In the genomic region with DNA sequence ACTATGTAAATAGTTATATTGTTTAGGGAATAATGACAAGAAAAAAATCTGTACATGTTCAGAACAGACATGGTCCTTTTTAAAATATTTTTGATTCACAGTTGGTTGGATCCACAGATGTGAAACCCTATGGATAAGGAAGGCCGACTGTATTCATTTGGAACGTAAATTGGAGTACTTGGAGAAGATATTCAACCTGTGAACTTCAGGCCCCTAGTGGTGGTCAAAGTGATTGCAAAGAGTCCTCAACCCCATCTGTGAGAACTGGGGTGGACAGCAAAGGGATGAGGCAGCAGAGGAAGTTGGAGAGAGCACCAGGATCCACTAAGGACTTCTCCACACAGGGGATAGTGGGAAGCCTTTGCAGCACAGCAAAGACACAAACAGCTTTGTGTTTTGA, we compare ENCODE assay signal across 8 cellular contexts. TPM values are rescaled to one million over a fixed set of nuclear protein-coding genes. Genes with fewer than 3 reads are reported as not detected.
DNase-seq lines count a peak whose midpoint lies in the region; ATAC-seq, FAIRE-seq and TF ChIP-seq lines count a peak whose summit lies in the region.

No MANE protein-coding gene starts in this region.

- peak; percentile 50 for ATAC-seq in HG03280 (IDR thresholded peaks at IDR 0.05; ENCODE audit: unreplicated experiment)
- no peak for ATAC-seq in HG02870 (IDR thresholded peaks at IDR 0.05; ENCODE audit: unreplicated experiment)

- H3K9ac ChIP-seq in keratinocyte (ENCODE audit: control insufficient read depth, extremely low read depth, insufficient read depth, low read length), result no peak overlapping the region

- H3K4me3 ChIP-seq in keratinocyte (ENCODE audit: control insufficient read depth in 2 of 3, extremely low read depth in 1 of 3, insufficient read depth in 2 of 3, low read depth in 1 of 3, low read length in 3 of 3), result no peak overlapping the region
- H3K4me3 ChIP-seq in lower leg skin (ENCODE audit: low read depth, poor library complexity, severe bottlenecking), result no peak overlapping the region

- peak; percentile 42 for DNase-seq in EL
- DNase-seq in UCSD-AML1 (lab: John Stamatoyannopoulos, UW; ENCODE audit: unreplicated experiment), result peak; percentile 13
- no peak for DNase-seq in keratinocyte (ENCODE audit: low read depth, low spot score)
- DNase-seq in lower leg skin (ENCODE audit: low spot score in 2 of 2), result no peak
- DNase-seq in activated CD4-positive, CD25-positive, alpha-beta regulatory T cell (lab: John Stamatoyannopoulos, UW), result no peak
- DNase-seq in T1000 (lab: John Stamatoyannopoulos, UW), result no peak

- no peaks in the 10 kb centered on the region for H3K27me3 ChIP-seq in keratinocyte (ENCODE audit: control insufficient read depth, extremely low read depth, insufficient read depth, low read length)

- dilution Hi-C loops in keratinocyte (cut with MboI; ENCODE audit: extremely low pct_ligation_motif_present, low sequenced_read_pairs), result no loop called here

- TF ChIP-seq POLR2A in lower leg skin (IDR thresholded peaks at IDR 0.05), result no peak

- no peaks in the 10 kb centered on the region for H4K20me1 ChIP-seq in keratinocyte (ENCODE audit: control insufficient read depth, extremely low read depth, insufficient read depth, low read length)

- WGBS in lower leg skin, 2 donors, result 48 to 51% methylated on average over 2 of the region's 2 CpGs

- TF ChIP-seq CTCF in keratinocyte (optimal IDR thresholded peaks at IDR 0.05 in 1 of 3, IDR thresholded peaks at IDR 0.05 in 1 of 3, conservative IDR thresholded peaks at IDR 0.05 in 1 of 3; ENCODE audit: extremely low read depth in 1 of 3, insufficient read depth in 2 of 3, low read length in 3 of 3) (peak; percentile 59 to 71 (median 70)), lower leg skin (IDR thresholded peaks at IDR 0.05) (no peak)

- H3K9me3 ChIP-seq in keratinocyte (ENCODE audit: control insufficient read depth, low read depth, low read length), result no peaks in the 10 kb centered on the region

- no peaks in the 10 kb centered on the region for H3K9me1 ChIP-seq in keratinocyte (ENCODE audit: control insufficient read depth, extremely low read depth, insufficient read depth, low read length)

- H3K36me3 ChIP-seq in keratinocyte (ENCODE audit: control insufficient read depth in 2 of 2, extremely low read depth in 1 of 2, insufficient read depth in 2 of 2, low read length in 2 of 2), result no peaks in the 10 kb centered on the region

- H3K4me2 ChIP-seq in keratinocyte (ENCODE audit: control insufficient read depth, extremely low read depth, insufficient read depth, low read depth, low read length), result no peak overlapping the region

- intact Hi-C loops in lower leg skin (cut with DNase I; ENCODE audit: low total_unique reads), result loop anchor here (10.0 kb wide), 1 partner anchor 215 kb away; no protein-coding TSS in a partner anchor

- H3K4me1 ChIP-seq in keratinocyte (ENCODE audit: control insufficient read depth, extremely low read depth, insufficient read depth, low read length), result peaks cover 13% of the 10 kb centered on the region

- no peak overlapping the region for H3K27ac ChIP-seq in keratinocyte (ENCODE audit: control insufficient read depth, insufficient read depth, low read length)

- peak; percentile 9 for FAIRE-seq in keratinocyte (lab: Jason Lieb, UNC)

- H3K79me2 ChIP-seq in keratinocyte (ENCODE audit: control insufficient read depth, insufficient read depth, low read length), result no peaks in the 10 kb centered on the region

- no peak overlapping the region for H2AFZ ChIP-seq in keratinocyte (ENCODE audit: control insufficient read depth, low read length)

RNA-seq across cellular contexts. Expression of gene CXCL13, which starts 6.2 kb away (rescaled TPM):
- polyA plus RNA-seq in keratinocyte, result not detected in 3 replicates
- not detected for polyA plus RNA-seq in keratinocyte (2011; ENCODE audit: low read depth)
- not detected in 2 replicates for polyA plus RNA-seq in keratinocyte (2011; cell fraction: cytosol; rRNA removed)
- polyA plus RNA-seq in keratinocyte (2011; cell fraction: nucleus; rRNA removed), result not detected in 2 replicates
- not detected in 2 replicates for polyA plus RNA-seq in keratinocyte (2012; ENCODE audit: low replicate concordance)
- not detected in 3 replicates for polyA minus RNA-seq in keratinocyte
- not detected for polyA minus RNA-seq in keratinocyte (2011; cell fraction: cytosol; rRNA and poly(A)+ RNA removed)
- polyA minus RNA-seq in keratinocyte (2011; cell fraction: nucleus; rRNA and poly(A)+ RNA removed), result not detected in 2 replicates
- total RNA-seq in lower leg skin, result under 1 TPM in 1 of 4 donors, not detected in 3; 0.34 TPM

Comparison
In these comparisons a context has a peak if more than half of its experiments do, and no peak if none do; other contexts are left out.
1. DNase-seq: peak in EL (single experiment) and UCSD-AML1 (single experiment); none in keratinocyte (single experiment), lower leg skin (0 of 2), activated CD4-positive, CD25-positive, alpha-beta regulatory T cell (0 of 4) and T1000 (single experiment).
2. CTCF ChIP-seq: peak in keratinocyte (3 of 3); none in lower leg skin (0 of 3).